1 cellular context compared by ENCODE assay signal in the genomic region with DNA sequence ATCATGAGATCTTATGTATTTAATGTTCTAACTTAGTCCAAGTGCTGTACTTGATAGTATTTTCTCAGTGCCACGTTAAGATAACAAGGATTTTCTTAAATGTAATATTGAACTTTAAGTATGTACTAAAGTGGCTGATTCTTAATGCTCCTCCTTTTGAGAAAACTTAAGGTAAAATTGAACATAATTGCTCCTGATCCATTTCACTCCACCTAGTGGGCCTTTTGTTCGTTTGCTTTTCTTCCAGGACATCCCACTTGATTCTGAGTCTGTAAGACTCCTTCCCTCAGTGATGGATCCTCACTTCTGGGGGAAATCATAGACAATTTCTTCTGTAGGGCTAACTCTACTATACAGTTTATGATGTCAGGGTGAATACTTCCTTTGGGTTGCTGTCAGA.
TF ChIP-seq lines count a peak whose summit lies in the region.

No MANE protein-coding gene starts in this region.

TF ChIP-seq in GM12878, 131 proteins besides CTCF, POLR2A, EP300 and RAD21 (continued from another document):
- TF ChIP-seq, protein P1, sequence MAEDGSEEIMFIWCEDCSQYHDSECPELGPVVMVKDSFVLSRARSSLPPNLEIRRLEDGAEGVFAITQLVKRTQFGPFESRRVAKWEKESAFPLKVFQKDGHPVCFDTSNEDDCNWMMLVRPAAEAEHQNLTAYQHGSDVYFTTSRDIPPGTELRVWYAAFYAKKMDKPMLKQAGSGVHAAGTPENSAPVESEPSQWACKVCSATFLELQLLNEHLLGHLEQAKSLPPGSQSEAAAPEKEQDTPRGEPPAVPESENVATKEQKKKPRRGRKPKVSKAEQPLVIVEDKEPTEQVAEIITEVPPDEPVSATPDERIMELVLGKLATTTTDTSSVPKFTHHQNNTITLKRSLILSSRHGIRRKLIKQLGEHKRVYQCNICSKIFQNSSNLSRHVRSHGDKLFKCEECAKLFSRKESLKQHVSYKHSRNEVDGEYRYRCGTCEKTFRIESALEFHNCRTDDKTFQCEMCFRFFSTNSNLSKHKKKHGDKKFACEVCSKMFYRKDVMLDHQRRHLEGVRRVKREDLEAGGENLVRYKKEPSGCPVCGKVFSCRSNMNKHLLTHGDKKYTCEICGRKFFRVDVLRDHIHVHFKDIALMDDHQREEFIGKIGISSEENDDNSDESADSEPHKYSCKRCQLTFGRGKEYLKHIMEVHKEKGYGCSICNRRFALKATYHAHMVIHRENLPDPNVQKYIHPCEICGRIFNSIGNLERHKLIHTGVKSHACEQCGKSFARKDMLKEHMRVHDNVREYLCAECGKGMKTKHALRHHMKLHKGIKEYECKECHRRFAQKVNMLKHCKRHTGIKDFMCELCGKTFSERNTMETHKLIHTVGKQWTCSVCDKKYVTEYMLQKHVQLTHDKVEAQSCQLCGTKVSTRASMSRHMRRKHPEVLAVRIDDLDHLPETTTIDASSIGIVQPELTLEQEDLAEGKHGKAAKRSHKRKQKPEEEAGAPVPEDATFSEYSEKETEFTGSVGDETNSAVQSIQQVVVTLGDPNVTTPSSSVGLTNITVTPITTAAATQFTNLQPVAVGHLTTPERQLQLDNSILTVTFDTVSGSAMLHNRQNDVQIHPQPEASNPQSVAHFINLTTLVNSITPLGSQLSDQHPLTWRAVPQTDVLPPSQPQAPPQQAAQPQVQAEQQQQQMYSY (CRISPR knock-in tag; IDR thresholded peaks at IDR 0.05): no peak
